In the genomic region with DNA sequence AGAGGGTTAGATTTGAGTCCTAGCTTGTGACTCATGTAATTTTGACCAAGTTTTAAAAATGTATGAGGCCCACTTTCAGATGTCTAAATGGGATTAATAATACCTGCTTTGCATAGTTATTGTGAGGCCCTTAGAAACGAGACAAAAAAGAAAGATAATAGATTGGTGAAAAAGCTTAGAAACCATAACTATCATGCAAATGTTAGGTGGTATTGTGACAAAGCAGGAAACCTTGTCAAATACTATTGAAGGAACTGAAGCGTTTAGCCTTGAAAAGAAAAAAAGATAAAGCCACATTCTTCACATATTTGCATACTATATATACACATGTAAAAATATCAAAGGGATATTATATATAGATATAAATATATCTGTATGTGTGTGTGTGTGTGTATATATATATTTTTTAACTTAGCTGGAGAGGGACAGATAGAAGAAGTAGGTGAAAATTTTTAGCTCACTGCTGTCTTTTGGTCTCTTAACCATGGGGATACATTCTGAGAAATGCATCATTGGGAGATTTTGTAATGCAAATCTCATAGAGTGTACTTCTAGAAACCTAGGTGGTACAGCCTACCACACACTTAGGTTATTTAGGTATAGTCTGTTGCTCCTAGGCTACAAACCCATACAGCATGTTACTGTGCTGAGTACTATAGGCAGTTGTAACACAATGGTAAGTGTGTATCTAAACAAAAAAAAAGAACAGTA, we compare ENCODE assay signal across 1 cellular context.
A peak's percentile ranks its signal among the peaks of the same experiment; 100 is the strongest.
TF ChIP-seq lines count a peak whose summit lies in the region.

No MANE protein-coding gene starts in this region.

TF ChIP-seq in H1, 55 proteins besides CTCF, POLR2A, EP300 and RAD21:
- TF ChIP-seq, protein P1, sequence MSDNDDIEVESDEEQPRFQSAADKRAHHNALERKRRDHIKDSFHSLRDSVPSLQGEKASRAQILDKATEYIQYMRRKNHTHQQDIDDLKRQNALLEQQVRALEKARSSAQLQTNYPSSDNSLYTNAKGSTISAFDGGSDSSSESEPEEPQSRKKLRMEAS (IDR thresholded peaks at IDR 0.05), result no peak
- TF ChIP-seq, protein P2, sequence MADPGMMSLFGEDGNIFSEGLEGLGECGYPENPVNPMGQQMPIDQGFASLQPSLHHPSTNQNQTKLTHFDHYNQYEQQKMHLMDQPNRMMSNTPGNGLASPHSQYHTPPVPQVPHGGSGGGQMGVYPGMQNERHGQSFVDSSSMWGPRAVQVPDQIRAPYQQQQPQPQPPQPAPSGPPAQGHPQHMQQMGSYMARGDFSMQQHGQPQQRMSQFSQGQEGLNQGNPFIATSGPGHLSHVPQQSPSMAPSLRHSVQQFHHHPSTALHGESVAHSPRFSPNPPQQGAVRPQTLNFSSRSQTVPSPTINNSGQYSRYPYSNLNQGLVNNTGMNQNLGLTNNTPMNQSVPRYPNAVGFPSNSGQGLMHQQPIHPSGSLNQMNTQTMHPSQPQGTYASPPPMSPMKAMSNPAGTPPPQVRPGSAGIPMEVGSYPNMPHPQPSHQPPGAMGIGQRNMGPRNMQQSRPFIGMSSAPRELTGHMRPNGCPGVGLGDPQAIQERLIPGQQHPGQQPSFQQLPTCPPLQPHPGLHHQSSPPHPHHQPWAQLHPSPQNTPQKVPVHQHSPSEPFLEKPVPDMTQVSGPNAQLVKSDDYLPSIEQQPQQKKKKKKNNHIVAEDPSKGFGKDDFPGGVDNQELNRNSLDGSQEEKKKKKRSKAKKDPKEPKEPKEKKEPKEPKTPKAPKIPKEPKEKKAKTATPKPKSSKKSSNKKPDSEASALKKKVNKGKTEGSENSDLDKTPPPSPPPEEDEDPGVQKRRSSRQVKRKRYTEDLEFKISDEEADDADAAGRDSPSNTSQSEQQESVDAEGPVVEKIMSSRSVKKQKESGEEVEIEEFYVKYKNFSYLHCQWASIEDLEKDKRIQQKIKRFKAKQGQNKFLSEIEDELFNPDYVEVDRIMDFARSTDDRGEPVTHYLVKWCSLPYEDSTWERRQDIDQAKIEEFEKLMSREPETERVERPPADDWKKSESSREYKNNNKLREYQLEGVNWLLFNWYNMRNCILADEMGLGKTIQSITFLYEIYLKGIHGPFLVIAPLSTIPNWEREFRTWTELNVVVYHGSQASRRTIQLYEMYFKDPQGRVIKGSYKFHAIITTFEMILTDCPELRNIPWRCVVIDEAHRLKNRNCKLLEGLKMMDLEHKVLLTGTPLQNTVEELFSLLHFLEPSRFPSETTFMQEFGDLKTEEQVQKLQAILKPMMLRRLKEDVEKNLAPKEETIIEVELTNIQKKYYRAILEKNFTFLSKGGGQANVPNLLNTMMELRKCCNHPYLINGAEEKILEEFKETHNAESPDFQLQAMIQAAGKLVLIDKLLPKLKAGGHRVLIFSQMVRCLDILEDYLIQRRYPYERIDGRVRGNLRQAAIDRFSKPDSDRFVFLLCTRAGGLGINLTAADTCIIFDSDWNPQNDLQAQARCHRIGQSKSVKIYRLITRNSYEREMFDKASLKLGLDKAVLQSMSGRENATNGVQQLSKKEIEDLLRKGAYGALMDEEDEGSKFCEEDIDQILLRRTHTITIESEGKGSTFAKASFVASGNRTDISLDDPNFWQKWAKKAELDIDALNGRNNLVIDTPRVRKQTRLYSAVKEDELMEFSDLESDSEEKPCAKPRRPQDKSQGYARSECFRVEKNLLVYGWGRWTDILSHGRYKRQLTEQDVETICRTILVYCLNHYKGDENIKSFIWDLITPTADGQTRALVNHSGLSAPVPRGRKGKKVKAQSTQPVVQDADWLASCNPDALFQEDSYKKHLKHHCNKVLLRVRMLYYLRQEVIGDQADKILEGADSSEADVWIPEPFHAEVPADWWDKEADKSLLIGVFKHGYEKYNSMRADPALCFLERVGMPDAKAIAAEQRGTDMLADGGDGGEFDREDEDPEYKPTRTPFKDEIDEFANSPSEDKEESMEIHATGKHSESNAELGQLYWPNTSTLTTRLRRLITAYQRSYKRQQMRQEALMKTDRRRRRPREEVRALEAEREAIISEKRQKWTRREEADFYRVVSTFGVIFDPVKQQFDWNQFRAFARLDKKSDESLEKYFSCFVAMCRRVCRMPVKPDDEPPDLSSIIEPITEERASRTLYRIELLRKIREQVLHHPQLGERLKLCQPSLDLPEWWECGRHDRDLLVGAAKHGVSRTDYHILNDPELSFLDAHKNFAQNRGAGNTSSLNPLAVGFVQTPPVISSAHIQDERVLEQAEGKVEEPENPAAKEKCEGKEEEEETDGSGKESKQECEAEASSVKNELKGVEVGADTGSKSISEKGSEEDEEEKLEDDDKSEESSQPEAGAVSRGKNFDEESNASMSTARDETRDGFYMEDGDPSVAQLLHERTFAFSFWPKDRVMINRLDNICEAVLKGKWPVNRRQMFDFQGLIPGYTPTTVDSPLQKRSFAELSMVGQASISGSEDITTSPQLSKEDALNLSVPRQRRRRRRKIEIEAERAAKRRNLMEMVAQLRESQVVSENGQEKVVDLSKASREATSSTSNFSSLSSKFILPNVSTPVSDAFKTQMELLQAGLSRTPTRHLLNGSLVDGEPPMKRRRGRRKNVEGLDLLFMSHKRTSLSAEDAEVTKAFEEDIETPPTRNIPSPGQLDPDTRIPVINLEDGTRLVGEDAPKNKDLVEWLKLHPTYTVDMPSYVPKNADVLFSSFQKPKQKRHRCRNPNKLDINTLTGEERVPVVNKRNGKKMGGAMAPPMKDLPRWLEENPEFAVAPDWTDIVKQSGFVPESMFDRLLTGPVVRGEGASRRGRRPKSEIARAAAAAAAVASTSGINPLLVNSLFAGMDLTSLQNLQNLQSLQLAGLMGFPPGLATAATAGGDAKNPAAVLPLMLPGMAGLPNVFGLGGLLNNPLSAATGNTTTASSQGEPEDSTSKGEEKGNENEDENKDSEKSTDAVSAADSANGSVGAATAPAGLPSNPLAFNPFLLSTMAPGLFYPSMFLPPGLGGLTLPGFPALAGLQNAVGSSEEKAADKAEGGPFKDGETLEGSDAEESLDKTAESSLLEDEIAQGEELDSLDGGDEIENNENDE (IDR thresholded peaks at IDR 0.05; ENCODE audit: insufficient replicate concordance, low read length), result peak; percentile 54
- TF ChIP-seq RNF2 (IDR thresholded peaks at IDR 0.05; ENCODE audit: borderline replicate concordance, low read depth, low read length, missing control alignments, poor library complexity, severe bottlenecking) (no peak), POLR2AphosphoS5 (IDR thresholded peaks at IDR 0.05; ENCODE audit: low read depth, low read length) (no peak), TBP (IDR thresholded peaks at IDR 0.05; ENCODE audit: low read depth, low read length) (no peak), YY1 (IDR thresholded peaks at IDR 0.05; ENCODE audit: low read depth, low read length) (no peak), TEAD4 (IDR thresholded peaks at IDR 0.05; ENCODE audit: low read depth, low read length) (peak; percentile 30; the same call in 1 of the 2 replicates), HDAC2 (IDR thresholded peaks at IDR 0.05; ENCODE audit: borderline replicate concordance in 1 of 2, low read depth in 2 of 2, low read length in 2 of 2) (no peak), GTF2F1 (IDR thresholded peaks at IDR 0.05; ENCODE audit: borderline replicate concordance, low read depth, low read length) (no peak)
TF ChIP-seq in H1: peak in this region for 2.
